Comparison of ENCODE assay signal across 25 cellular contexts in genomic region chr15:31609243-31609642, GRCh38.
DNase-seq lines count a peak whose midpoint lies in the region; ATAC-seq, FAIRE-seq and TF ChIP-seq lines count a peak whose summit lies in the region.
"Had no signal": no experiment of that assay in that cellular context is flagged by ENCODE, and none has a peak within 500 bp of the region (broad histone marks: within the 10 kb centered on the region; RNA-seq: fewer than 3 reads in every experiment).

No MANE protein-coding gene starts in this region.

- H4K20me1 ChIP-seq in mammary epithelial cell (ENCODE audit: insufficient read depth, low read length) = no peaks in the 10 kb centered on the region

- dilution Hi-C loops in mammary epithelial cell (cut with HindIII; ENCODE audit: low sequenced_read_pairs) = no loop called here

- H3K4me1 ChIP-seq in mammary epithelial cell (ENCODE audit: insufficient read depth, low read length) = no peaks in the 10 kb centered on the region
- H3K4me1 ChIP-seq in kidney (ENCODE audit: control insufficient read depth in 1 of 2, insufficient read depth in 1 of 2, low read depth in 1 of 2, low read length in 2 of 2) = no peaks in the 10 kb centered on the region

- H3K36me3 Mint-ChIP-seq in MCF 10A (ENCODE audit: insufficient read depth, unreplicated experiment) = no peaks in the 10 kb centered on the region
- H3K36me3 Mint-ChIP-seq in glutamatergic neuron (ENCODE audit: unreplicated experiment) = peaks cover 16% of the 10 kb centered on the region
- H3K36me3 Mint-ChIP-seq: natural killer cell treated with Interleukin-12 subunit alpha and Interleukin-12 subunit beta and Interleukin-15 and Interleukin-18, amount 100 ng/mL, for 72 hours had no signal

- ATAC-seq in HG03457 (IDR thresholded peaks at IDR 0.05; ENCODE audit: unreplicated experiment) = no peak
- ATAC-seq: HepG2; stimulated activated naive CD8-positive, alpha-beta T cell treated with anti-CD3 and anti-CD28 coated beads, Interleukin-15, amount 100 ng/mL, for 72 hours had no signal

- no peak overlapping the region for H3K4me2 ChIP-seq in mammary epithelial cell (ENCODE audit: insufficient read depth, low read depth, low read length)
- H3K4me2 ChIP-seq: hepatocyte had no signal

- no peaks in the 10 kb centered on the region for H3K27me3 ChIP-seq in mammary epithelial cell (ENCODE audit: insufficient read depth, low read length)
- H3K27me3 ChIP-seq: hepatocyte, upper lobe of left lung had no signal

- H3K36me3 ChIP-seq in mammary epithelial cell (ENCODE audit: insufficient read depth, low read length) (no peaks in the 10 kb centered on the region), kidney (ENCODE audit: control insufficient read depth in 1 of 2, insufficient read depth in 2 of 2, low read length in 2 of 2) (no peaks in the 10 kb centered on the region)
- H3K36me3 ChIP-seq: upper lobe of left lung had no signal

- no peak for FAIRE-seq in kidney (lab: Jason Lieb, UNC)
- FAIRE-seq: D721Med, H54, HepG2 had no signal

- POLR2A ChIA-PET in MCF 10A (lab: Yijun Ruan, JAX) = no interaction called here

- H3K4me3 ChIP-seq in mammary epithelial cell (replicated peaks in 1 of 3; ENCODE audit: insufficient read depth in 1 of 3, low read depth in 2 of 3, low read length in 3 of 3) (no peak overlapping the region), kidney (ENCODE audit: low read length in 2 of 2) (no peak overlapping the region)
- H3K4me3 ChIP-seq: hepatocyte, upper lobe of left lung had no signal

- H3K9me3 ChIP-seq in mammary epithelial cell (replicated peaks; ENCODE audit: insufficient read depth, low read length) = peaks cover 8% of the 10 kb centered on the region
- H3K9me3 ChIP-seq in kidney (ENCODE audit: control insufficient read depth in 1 of 2, low read length in 2 of 2) = no peaks in the 10 kb centered on the region
- H3K9me3 ChIP-seq: upper lobe of left lung had no signal

- no peak overlapping the region for H3K27ac ChIP-seq in mammary epithelial cell (ENCODE audit: insufficient read depth, low read depth, low read length)
- H3K27ac ChIP-seq in angular gyrus (ENCODE audit: low read depth, low read length) = peak overlapping the region; percentile 64
- H3K27ac ChIP-seq in kidney (ENCODE audit: low read depth in 2 of 2, low read length in 2 of 2) = no peak overlapping the region
- H3K27ac ChIP-seq: hepatocyte, upper lobe of left lung had no signal

- H2AFZ ChIP-seq in mammary epithelial cell (ENCODE audit: low read depth, low read length) = no peak overlapping the region
- H2AFZ ChIP-seq: hepatocyte had no signal

- DNase-seq in MCF 10A (ENCODE audit: unreplicated experiment) = peak; percentile 59
- DNase-seq in mammary epithelial cell = no peak
- peak; percentile 46 for DNase-seq in glutamatergic neuron
- no peak for DNase-seq in kidney
- no peak for DNase-seq in GM13976 (ENCODE audit: low spot score)
- no peak for DNase-seq in effector CD8-positive, alpha-beta T cell (lab: John Stamatoyannopoulos, UW)
- DNase-seq: activated CD4-positive, alpha-beta T cell treated with anti-CD3 and anti-CD28 coated beads, Interleukin-2, amount 50 U/mL, for 48 hours; activated naive CD4-positive, alpha-beta T cell treated with Interleukin-2 at 50 U/mL for 16 hours; activated T-cell treated with anti-CD3 and anti-CD28 coated beads for 4 hours; C1 segment of cervical spinal cord; islet precursor cell; mesenchymal stem cell; NCI-H1694; NK-92 treated with Interleukin-12 subunit alpha and Interleukin-12 subunit beta, amount 100 ng/mL, for 24 hours; RPMI8226; stimulated activated CD4-positive, alpha-beta T cell treated with anti-CD3 and anti-CD28 coated beads, Interleukin-2, amount 100 ng/mL, for 48 hours; stimulated activated naive CD8-positive, alpha-beta T cell treated with anti-CD3 and anti-CD28 coated beads, Interleukin-15, amount 100 ng/mL, for 72 hours; upper lobe of left lung had no signal

- H3K9me3 Mint-ChIP-seq in MCF 10A (ENCODE audit: unreplicated experiment) = no peaks in the 10 kb centered on the region
- H3K9me3 Mint-ChIP-seq in glutamatergic neuron (ENCODE audit: unreplicated experiment) = peaks cover 10% of the 10 kb centered on the region
- H3K9me3 Mint-ChIP-seq: natural killer cell treated with Interleukin-12 subunit alpha and Interleukin-12 subunit beta and Interleukin-15 and Interleukin-18, amount 100 ng/mL, for 72 hours; stimulated activated naive CD8-positive, alpha-beta T cell treated with anti-CD3 and anti-CD28 coated beads, Interleukin-15, amount 100 ng/mL, for 72 hours had no signal

- CTCF ChIA-PET in MCF 10A (lab: Yijun Ruan, JAX) (interaction anchor here (0.7 to 2.4 kb wide), 4 partner anchors 37 to 368 kb away, joined by 3 to 10 read pairs (median 4); no protein-coding TSS in a partner anchor), mammary epithelial cell (lab: Charles Lee; ENCODE audit: low non-redundant PET) (no interaction called here)

- 31% methylated on average over 5 of the region's 7 CpGs for whole genome bisulfite sequencing in mammary epithelial cell (ENCODE audit: low coverage, missing lambda C conversion rate)

- H3K79me2 ChIP-seq in mammary epithelial cell (ENCODE audit: insufficient read depth, low read length) = no peaks in the 10 kb centered on the region
- H3K79me2 ChIP-seq: hepatocyte had no signal

- H3K9ac ChIP-seq in mammary epithelial cell (ENCODE audit: insufficient read depth, low read length) (no peak overlapping the region), kidney (ENCODE audit: low read length in 2 of 2) (no peak overlapping the region)

- H3K4me1 Mint-ChIP-seq in MCF 10A (ENCODE audit: insufficient read depth, unreplicated experiment) (peaks cover 45% of the 10 kb centered on the region), glutamatergic neuron (ENCODE audit: low read depth, unreplicated experiment) (peaks cover 25% of the 10 kb centered on the region)
- H3K4me1 Mint-ChIP-seq: stimulated activated naive CD8-positive, alpha-beta T cell treated with anti-CD3 and anti-CD28 coated beads, Interleukin-15, amount 100 ng/mL, for 72 hours had no signal

- no peak overlapping the region for H3K4me3 Mint-ChIP-seq in MCF 10A (ENCODE audit: unreplicated experiment)
- H3K4me3 Mint-ChIP-seq in glutamatergic neuron (ENCODE audit: unreplicated experiment) = peak overlapping the region; percentile 61
- H3K4me3 Mint-ChIP-seq: natural killer cell treated with Interleukin-12 subunit alpha and Interleukin-12 subunit beta and Interleukin-15 and Interleukin-18, amount 100 ng/mL, for 72 hours; stimulated activated naive CD8-positive, alpha-beta T cell treated with anti-CD3 and anti-CD28 coated beads, Interleukin-15, amount 100 ng/mL, for 72 hours had no signal

- BruUV-seq in MCF 10A (replicated peaks; lab: Mats Ljungman, UMichigan) = no TSS peak
- no TSS peak for BruUV-seq in mammary epithelial cell (replicated peaks; lab: Mats Ljungman, UMichigan)

- no peaks in the 10 kb centered on the region for H3K27me3 Mint-ChIP-seq in MCF 10A (ENCODE audit: insufficient read depth, unreplicated experiment)
- H3K27me3 Mint-ChIP-seq in glutamatergic neuron (ENCODE audit: unreplicated experiment) = no peaks in the 10 kb centered on the region

- intact Hi-C loops in MCF 10A (cut with micrococcal nuclease) (loop anchor here (10.0 kb wide), 1 partner anchor 704 kb away; the partner anchor contains the start of gene FAN1), mammary epithelial cell (cut with micrococcal nuclease) (no loop called here), kidney (cut with DNase I) (no loop called here)

- in situ Hi-C loops in mammary epithelial cell (cut with MboI; ENCODE audit: low sequenced_read_pairs in 2 of 2) = no loop called here
- in situ Hi-C loops in GM13976 (cut with MboI; ENCODE audit: low sequenced_read_pairs, unreplicated experiment) = no loop called here

- H3K27ac Mint-ChIP-seq in MCF 10A (ENCODE audit: low read depth, unreplicated experiment) (no peak overlapping the region), glutamatergic neuron (ENCODE audit: unreplicated experiment) (peak overlapping the region; percentile 96)
- H3K27ac Mint-ChIP-seq: natural killer cell treated with Interleukin-12 subunit alpha and Interleukin-12 subunit beta and Interleukin-15 and Interleukin-18, amount 100 ng/mL, for 72 hours had no signal

- TF ChIP-seq CTCF in MCF 10A (IDR thresholded peaks at IDR 0.05; ENCODE audit: unreplicated experiment) = no peak
- TF ChIP-seq CTCF in mammary epithelial cell (conservative IDR thresholded peaks at IDR 0.05 in 1 of 2, IDR thresholded peaks at IDR 0.05 in 1 of 2; ENCODE audit: extremely low read depth in 1 of 2, insufficient read depth in 1 of 2, low read depth in 1 of 2, low read length in 2 of 2) = no peak
- TF ChIP-seq CTCF in glutamatergic neuron (IDR thresholded peaks at IDR 0.05; ENCODE audit: partially characterized antibody, unreplicated experiment) = no peak
- TF ChIP-seq CTCF in kidney (IDR thresholded peaks at IDR 0.05; ENCODE audit: borderline replicate concordance, extremely low read depth, insufficient read depth) = no peak
- TF ChIP-seq CTCF in GM13976 (IDR thresholded peaks at IDR 0.05; ENCODE audit: borderline replicate concordance, control extremely low read depth, extremely low read depth, insufficient read depth, missing control alignments) = no peak

Comparison
In these comparisons a context has a peak if more than half of its experiments do, and no peak if none do; other contexts are left out.
1. DNase-seq: peak in MCF 10A (single experiment) and glutamatergic neuron (single experiment); none in mammary epithelial cell (single experiment), kidney (single experiment), GM13976 (single experiment) and effector CD8-positive, alpha-beta T cell (single experiment).